ENCODE assay signal across 8 cellular contexts in the genomic region with DNA sequence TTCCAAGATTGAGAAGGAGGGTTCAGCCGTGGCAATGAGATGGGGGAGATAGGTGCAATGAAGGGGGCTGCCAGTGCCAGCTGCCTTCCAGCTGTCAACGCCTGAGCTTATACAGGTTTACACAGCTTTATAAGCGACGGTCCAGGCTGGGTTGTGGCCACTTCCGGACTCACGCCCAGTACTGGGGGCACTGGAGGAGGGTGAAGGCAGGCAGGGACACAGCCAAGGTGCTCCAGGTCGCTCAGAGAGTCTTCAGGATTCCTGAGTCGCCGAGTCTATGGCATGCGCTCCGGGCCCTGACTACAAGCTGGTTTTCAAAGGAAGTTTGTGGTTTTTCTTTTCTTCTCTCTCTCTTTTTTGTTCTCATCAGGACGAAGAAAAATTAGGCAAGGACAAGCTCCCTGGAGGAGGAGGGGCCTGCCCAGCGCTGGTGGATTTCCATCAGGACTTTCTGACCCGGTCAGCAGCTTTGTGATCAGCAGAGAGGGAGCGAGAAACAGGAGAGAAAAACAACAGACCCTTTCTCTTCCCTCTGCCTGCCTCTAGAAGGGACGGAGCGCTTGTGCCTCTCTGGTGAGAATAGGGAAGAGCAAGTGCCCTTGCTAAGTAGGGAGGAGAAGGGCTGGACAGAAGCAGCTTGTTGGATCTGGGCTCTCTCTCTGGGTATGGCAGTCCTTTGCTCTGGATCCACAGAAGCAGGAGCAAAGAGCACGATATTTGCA. TPM values are rescaled to one million over a fixed set of nuclear protein-coding genes. Genes with fewer than 3 reads are reported as not detected.
A peak's percentile ranks its signal among the peaks of the same experiment; 100 is the strongest.
DNase-seq lines count a peak whose midpoint lies in the region; TF ChIP-seq lines count a peak whose summit lies in the region.

A gene with protein sequence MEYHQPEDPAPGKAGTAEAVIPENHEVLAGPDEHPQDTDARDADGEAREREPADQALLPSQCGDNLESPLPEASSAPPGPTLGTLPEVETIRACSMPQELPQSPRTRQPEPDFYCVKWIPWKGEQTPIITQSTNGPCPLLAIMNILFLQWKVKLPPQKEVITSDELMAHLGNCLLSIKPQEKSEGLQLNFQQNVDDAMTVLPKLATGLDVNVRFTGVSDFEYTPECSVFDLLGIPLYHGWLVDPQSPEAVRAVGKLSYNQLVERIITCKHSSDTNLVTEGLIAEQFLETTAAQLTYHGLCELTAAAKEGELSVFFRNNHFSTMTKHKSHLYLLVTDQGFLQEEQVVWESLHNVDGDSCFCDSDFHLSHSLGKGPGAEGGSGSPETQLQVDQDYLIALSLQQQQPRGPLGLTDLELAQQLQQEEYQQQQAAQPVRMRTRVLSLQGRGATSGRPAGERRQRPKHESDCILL (minus strand): TSS at position 572 of the 722 bp plus-strand sequence. CDS start 4,285 bp downstream, outside the sequence.

- H3K27me3 ChIP-seq in SK-N-SH (ENCODE audit: insufficient read depth), result no peaks in the 10 kb centered on the region

- WGBS in SK-N-SH (ENCODE audit: low lambda C conversion rate), result 2% methylated on average over 12 of the region's 18 CpGs

- H3K9ac ChIP-seq in SK-N-SH, result peak within 1 kb of the TSS; percentile 69

- no peaks in the 10 kb centered on the region for H4K20me1 ChIP-seq in SK-N-SH (ENCODE audit: insufficient read depth)

- peaks cover 0 to 2% of the 10 kb centered on the region in 2 experiments for H3K36me3 ChIP-seq in SK-N-SH (replicated peaks in 1 of 2; ENCODE audit: control insufficient read depth in 1 of 2, insufficient read depth in 2 of 2, low read length in 1 of 2)

- H3K9me3 ChIP-seq in SK-N-SH, result no peaks in the 10 kb centered on the region

- peak within 1 kb of the TSS; percentile 87 for H3K4me2 ChIP-seq in SK-N-SH

- in situ Hi-C loops in GM18951 (cut with MboI; ENCODE audit: low sequenced_read_pairs, unreplicated experiment), result no loop called here
- in situ Hi-C loops in T47D (cut with HindIII; ENCODE audit: low pct_unique_long_range_greater_than_20kb, low sequenced_read_pairs), result no loop called here

- peak within 1 kb of the TSS; percentile 56 to 62 for H3K4me3 ChIP-seq in SK-N-SH (ENCODE audit: low read depth in 2 of 2, low read length in 1 of 2)

- TF ChIP-seq CTCF in SK-N-SH (IDR thresholded peaks at IDR 0.05), result peak; percentile 61

- H3K9me2 ChIP-seq in SK-N-SH, result no peaks in the 10 kb centered on the region

- H3K27ac ChIP-seq in SK-N-SH (ENCODE audit: low read depth in 2 of 2, low read length in 1 of 2), result peak within 1 kb of the TSS; percentile 86 to 93

- DNase-seq in Ammon's horn (ENCODE audit: low spot score), result peak; percentile 97
- DNase-seq in NCI-H1092 (lab: John Stamatoyannopoulos, UW), result peak; percentile 80
- peak; percentile 82 for DNase-seq in SK-N-SH
- DNase-seq in T47D (ENCODE audit: low read depth in 1 of 2, low spot score in 1 of 2), result peak; percentile 82 to 94
- DNase-seq in iPS DF 4.7 (ENCODE audit: extremely low read depth, low spot score), result peak; percentile 44
- DNase-seq in putamen (ENCODE audit: low spot score), result peak; percentile 93
- no peak for DNase-seq in cortex of kidney (lab: John Stamatoyannopoulos, UW)

- peaks cover 24% of the 10 kb centered on the region; the same call in 1 of the 2 replicates for H3K79me2 ChIP-seq in SK-N-SH (ENCODE audit: insufficient read depth)

- H3K4me1 ChIP-seq in SK-N-SH (ENCODE audit: control insufficient read depth in 1 of 2, insufficient read depth in 2 of 2, low read depth in 1 of 2, low read length in 1 of 2), result peaks cover 6 to 30% of the 10 kb centered on the region in 2 experiments; a peak in 2 of 4 replicates

- no peak for TF ChIP-seq EP300 in SK-N-SH (IDR thresholded peaks at IDR 0.05; ENCODE audit: borderline replicate concordance in 1 of 2, low read depth in 1 of 2, low read length in 1 of 2)

- H3F3A ChIP-seq in SK-N-SH (replicated peaks; ENCODE audit: insufficient read depth), result peaks cover 15% of the 10 kb centered on the region

- TF ChIP-seq POLR2A in GM18951 (IDR thresholded peaks at IDR 0.05; ENCODE audit: extremely low read depth, insufficient read depth, insufficient read length), result peak; percentile 44

- TF ChIP-seq RAD21 in SK-N-SH (IDR thresholded peaks at IDR 0.05; ENCODE audit: low read length), result peak; percentile 64

- POLR2A ChIA-PET in SK-N-SH (lab: Yijun Ruan, JAX), result interaction anchor here (0.5 to 1.8 kb wide), 9 partner anchors 12 to 695 kb away, joined by 3 to 10 read pairs (median 5); partner anchors contain the start of genes ANXA9, C1orf56, CDC42SE1 and CERS2

- CTCF ChIA-PET in SK-N-SH (lab: Yijun Ruan, JAX), result interaction anchor here (0.7 to 15.9 kb wide), 23 partner anchors 11 to 543 kb away, joined by 3 to 371 read pairs (median 4); partner anchors contain the start of genes ANXA9, CDC42SE1, CERS2 and ENSA

- H2AFZ ChIP-seq in SK-N-SH (ENCODE audit: low read depth), result peak within 1 kb of the TSS; percentile 81

TF ChIP-seq in SK-N-SH, 30 proteins besides CTCF, POLR2A, EP300 and RAD21 (continues in another document):
- no peak for TF ChIP-seq SIN3A (IDR thresholded peaks at IDR 0.05; ENCODE audit: borderline replicate concordance, low read depth, low read length)
- no peak for TF ChIP-seq JUND (IDR thresholded peaks at IDR 0.05)
- TF ChIP-seq, protein P1, sequence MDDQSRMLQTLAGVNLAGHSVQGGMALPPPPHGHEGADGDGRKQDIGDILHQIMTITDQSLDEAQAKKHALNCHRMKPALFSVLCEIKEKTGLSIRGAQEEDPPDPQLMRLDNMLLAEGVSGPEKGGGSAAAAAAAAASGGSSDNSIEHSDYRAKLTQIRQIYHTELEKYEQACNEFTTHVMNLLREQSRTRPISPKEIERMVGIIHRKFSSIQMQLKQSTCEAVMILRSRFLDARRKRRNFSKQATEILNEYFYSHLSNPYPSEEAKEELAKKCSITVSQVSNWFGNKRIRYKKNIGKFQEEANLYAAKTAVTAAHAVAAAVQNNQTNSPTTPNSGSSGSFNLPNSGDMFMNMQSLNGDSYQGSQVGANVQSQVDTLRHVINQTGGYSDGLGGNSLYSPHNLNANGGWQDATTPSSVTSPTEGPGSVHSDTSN (IDR thresholded peaks at IDR 0.05), result no peak
- no peak for TF ChIP-seq USF1 (IDR thresholded peaks at IDR 0.05; ENCODE audit: borderline replicate concordance, low read depth)
- peak; percentile 82 for TF ChIP-seq REST (IDR thresholded peaks at IDR 0.05; ENCODE audit: low read depth, low read length)
- TF ChIP-seq TEAD4 (IDR thresholded peaks at IDR 0.05; ENCODE audit: borderline replicate concordance, insufficient read depth), result no peak
- TF ChIP-seq EZH2phosphoT487 (IDR thresholded peaks at IDR 0.05; ENCODE audit: borderline replicate concordance, low read depth), result no peak
- TF ChIP-seq CHD2 (IDR thresholded peaks at IDR 0.05; ENCODE audit: low read length, partially characterized antibody), result no peak
- no peak for TF ChIP-seq NRF1 (IDR thresholded peaks at IDR 0.05; ENCODE audit: low read depth, low read length)
- peak; percentile 57; the same call in 1 of the 2 replicates for TF ChIP-seq MXI1 (IDR thresholded peaks at IDR 0.05; ENCODE audit: low read depth, low read length)
- no peak for TF ChIP-seq GATA2 (CRISPR knock-in tag; IDR thresholded peaks at IDR 0.05)
- TF ChIP-seq GABPA (IDR thresholded peaks at IDR 0.05; ENCODE audit: low read depth), result 0 out of 2 replicates have a peak, but pooled peaks have one; percentile 8
- TF ChIP-seq POLR2AphosphoS5 (IDR thresholded peaks at IDR 0.05; ENCODE audit: low read depth, low read length), result peak; percentile 68; the same call in 1 of the 2 replicates
- TF ChIP-seq NFIC (IDR thresholded peaks at IDR 0.05; ENCODE audit: borderline replicate concordance), result no peak
- TF ChIP-seq SMC3 (IDR thresholded peaks at IDR 0.05; ENCODE audit: low read depth, low read length), result no peak
- no peak for TF ChIP-seq USF2 (IDR thresholded peaks at IDR 0.05; ENCODE audit: borderline replicate concordance, low read depth, low read length)

RNA-seq across cellular contexts. Expression of the gene that starts here (rescaled TPM):
- 6.0 and 6.7 TPM in 2 replicates for polyA plus RNA-seq in SK-N-SH (2012; rRNA removed)
- polyA plus RNA-seq in SK-N-SH (2012; cell fraction: cytosol; rRNA removed), result 2.8 and 4.8 TPM in 2 replicates
- polyA plus RNA-seq in SK-N-SH (2012; cell fraction: nucleus; rRNA removed), result 17.5 and 19.8 TPM in 2 replicates
